ENCODE assay signal across 11 cellular contexts in the genomic region with DNA sequence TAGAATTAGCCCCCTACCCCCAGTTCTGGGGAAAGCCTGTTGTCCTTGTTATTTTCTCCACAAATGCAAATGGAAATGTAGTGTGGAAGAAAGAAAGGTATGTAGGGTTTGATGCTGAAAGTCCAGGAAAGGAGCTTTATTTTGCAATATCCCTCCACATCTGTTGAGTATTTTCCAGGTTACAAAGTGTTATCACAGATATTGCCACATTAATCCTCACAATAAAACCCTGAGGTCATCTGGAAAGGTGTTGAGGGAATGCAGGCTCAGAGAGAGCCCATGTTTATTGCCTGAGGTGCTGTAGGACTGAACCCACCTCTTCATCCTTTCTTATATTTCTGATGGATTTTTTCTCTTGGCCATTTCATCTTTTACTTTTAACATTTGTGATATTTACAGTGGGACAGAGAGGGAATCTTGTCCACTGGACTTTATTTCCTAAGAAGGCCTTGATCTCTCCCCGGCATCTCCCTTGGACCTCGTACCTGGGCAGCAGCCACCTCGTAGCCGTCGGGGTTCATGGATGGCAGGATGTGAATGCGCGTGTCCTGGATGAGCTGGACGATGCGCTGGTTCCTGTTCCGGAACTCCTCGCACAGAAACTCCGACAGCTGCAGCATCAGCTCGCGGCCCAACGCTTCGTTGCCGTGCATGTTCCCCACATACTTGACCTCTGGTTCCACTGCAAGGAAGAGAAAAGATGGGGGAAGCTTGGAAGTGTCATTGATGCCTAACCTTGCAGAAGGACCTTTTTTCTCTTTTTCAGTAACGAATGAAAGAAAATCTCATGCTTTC. TPM values are rescaled to one million over a fixed set of nuclear protein-coding genes. Genes with fewer than 3 reads are reported as not detected.
"Had no signal": no experiment of that assay in that cellular context is flagged by ENCODE, and none has a peak within 500 bp of the region (broad histone marks: within the 10 kb centered on the region; RNA-seq: fewer than 3 reads in every experiment).

No MANE protein-coding gene starts in this region.

- H3K36me3 ChIP-seq: HAP-1 had no signal

- H3K9ac ChIP-seq: GM23248 had no signal

- H3K27ac ChIP-seq: GM23248, HL-60 had no signal

- DNase-seq: GM23248, GOT3, H7, HFFc6, IMR-90 had no signal

- ATAC-seq: HCT116, K562 had no signal

- H3K9me3 ChIP-seq: HAP-1 had no signal

- H3K4me3 ChIP-seq: GM23248, HAP-1, K562 had no signal

- H2AFZ ChIP-seq: GM23248 had no signal

- H3K4me1 ChIP-seq: HAP-1 had no signal

RNA-seq across cellular contexts. Expression of a gene that starts 6.0 kb away (rescaled TPM):
- total RNA-seq: GM23248, H4, H7, HFFc6, HT1080, IMR-90, K562 had no signal
- polyA plus RNA-seq: GM23248, IMR-90 had no signal
